ENCODE assay signal across 7 cellular contexts in genomic region chr5:132414634-132415377, GRCh38. TPM values are rescaled to one million over a fixed set of nuclear protein-coding genes. Genes with fewer than 3 reads are reported as not detected.
A peak's percentile ranks its signal among the peaks of the same experiment; 100 is the strongest.
DNase-seq lines count a peak whose midpoint lies in the region; ATAC-seq and TF ChIP-seq lines count a peak whose summit lies in the region.

No MANE protein-coding gene starts in this region.

- H3K4me3 ChIP-seq in SJSA1 (no peak overlapping the region), fibroblast of the aortic adventitia (ENCODE audit: low read depth, low read length) (no peak overlapping the region), stomach smooth muscle (ENCODE audit: low read length in 2 of 2) (no peak overlapping the region)

- no peak for TF ChIP-seq CTCF in fibroblast of the aortic adventitia (IDR thresholded peaks at IDR 0.05; ENCODE audit: insufficient read depth, low read length)

- H3K9me3 ChIP-seq in SJSA1 (replicated peaks) (no peaks in the 10 kb centered on the region), stomach smooth muscle (ENCODE audit: control insufficient read depth in 2 of 2, low read length in 2 of 2) (no peaks in the 10 kb centered on the region)

- peak; percentile 45 for DNase-seq in HCEC 1CT
- DNase-seq in SJSA1 (ENCODE audit: low read depth in 1 of 2, low spot score in 2 of 2): peak in 1 of 2 experiments; percentile 52
- DNase-seq in fibroblast of the aortic adventitia (ENCODE audit: low read depth): peak; percentile 77
- no peak for DNase-seq in T-helper 9 cell

- H3K4me1 ChIP-seq in SJSA1 (replicated peaks): peaks cover 46% of the 10 kb centered on the region
- H3K4me1 ChIP-seq in stomach smooth muscle (ENCODE audit: control insufficient read depth, insufficient read depth, low read length): peaks cover 35% of the 10 kb centered on the region

- H3K9ac ChIP-seq in stomach smooth muscle (ENCODE audit: low read length in 2 of 2): peak overlapping the region in 1 of 2 donors; percentile 40

- H3K27me3 ChIP-seq in SJSA1 (replicated peaks) (no peaks in the 10 kb centered on the region), stomach smooth muscle (ENCODE audit: control insufficient read depth in 1 of 2, insufficient read depth in 2 of 2, low read length in 2 of 2) (no peaks in the 10 kb centered on the region)

- no peak for ATAC-seq in GM19463 (IDR thresholded peaks at IDR 0.05; ENCODE audit: unreplicated experiment)
- ATAC-seq in HG03460 (IDR thresholded peaks at IDR 0.05; ENCODE audit: unreplicated experiment): no peak

- peak overlapping the region; percentile 60 for H3K27ac ChIP-seq in SJSA1
- peak overlapping the region; percentile 7 for H3K27ac ChIP-seq in stomach smooth muscle (ENCODE audit: low read length)

- H3K36me3 ChIP-seq in SJSA1 (peaks cover 7% of the 10 kb centered on the region), stomach smooth muscle (ENCODE audit: control insufficient read depth in 2 of 2, insufficient read depth in 2 of 2, low read length in 2 of 2) (no peaks in the 10 kb centered on the region)

RNA-seq across cellular contexts. Expression of gene SLC22A5, which starts 45.3 kb away (rescaled TPM):
- total RNA-seq in SJSA1 (2014; rRNA removed; shearing (Covaris generic)): 2.4 and 3.5 TPM in 2 replicates
- 6.5 TPM in 2 replicates for total RNA-seq in fibroblast of the aortic adventitia (ENCODE audit: low replicate concordance)
